In genomic region chr19:47610546-47610894, GRCh38 we compare ENCODE assay signal across 1 cellular context.
TF ChIP-seq lines count a peak whose summit lies in the region.

No MANE protein-coding gene starts in this region.

TF ChIP-seq in GM12878, 131 proteins besides CTCF, POLR2A, EP300 and RAD21:
- no peak for TF ChIP-seq SKIL (IDR thresholded peaks at IDR 0.05; ENCODE audit: low read depth, poor library complexity, severe bottlenecking)
- TF ChIP-seq TCF7 (IDR thresholded peaks at IDR 0.05; ENCODE audit: borderline replicate concordance), result no peak
- no peak for TF ChIP-seq BCLAF1 (IDR thresholded peaks at IDR 0.05)
- no peak for TF ChIP-seq SMARCA5 (IDR thresholded peaks at IDR 0.05)
- no peak for TF ChIP-seq STAT3 (IDR thresholded peaks at IDR 0.05; ENCODE audit: low read depth, low read length)
- no peak for TF ChIP-seq RCOR1 (conservative IDR thresholded peaks at IDR 0.05; ENCODE audit: low read depth, low read length)
- no peak for TF ChIP-seq TAF1 (IDR thresholded peaks at IDR 0.05; ENCODE audit: borderline replicate concordance, low read depth, low read length)
- no peak for TF ChIP-seq EED (IDR thresholded peaks at IDR 0.05; ENCODE audit: low read depth)
- no peak for TF ChIP-seq KAT2A (conservative IDR thresholded peaks at IDR 0.05; ENCODE audit: control insufficient read depth, low read depth, low read length)
- no peak for TF ChIP-seq RELB (IDR thresholded peaks at IDR 0.05; ENCODE audit: low read depth)
- no peak for TF ChIP-seq IKZF1 (conservative IDR thresholded peaks at IDR 0.05)
- no peak for TF ChIP-seq TCF12 (IDR thresholded peaks at IDR 0.05; ENCODE audit: low read depth, low read length)
- no peak for TF ChIP-seq SUPT20H (IDR thresholded peaks at IDR 0.05; ENCODE audit: borderline replicate concordance, control insufficient read depth, low read depth, low read length)
- TF ChIP-seq EZH2 (IDR thresholded peaks at IDR 0.05; ENCODE audit: borderline replicate concordance, control insufficient read depth, low read depth, low read length), result no peak
- TF ChIP-seq ZNF207 (IDR thresholded peaks at IDR 0.05; ENCODE audit: borderline replicate concordance), result no peak
- TF ChIP-seq HDAC2 (IDR thresholded peaks at IDR 0.05), result no peak
- no peak for TF ChIP-seq ETV6 (conservative IDR thresholded peaks at IDR 0.05 in 1 of 2, IDR thresholded peaks at IDR 0.05 in 1 of 2; ENCODE audit: borderline replicate concordance in 1 of 2, low read depth in 1 of 2)
- no peak for TF ChIP-seq ATF3 (IDR thresholded peaks at IDR 0.05; ENCODE audit: borderline replicate concordance, extremely low read depth, low read depth, low read length)
